ENCODE assay signal across 21 cellular contexts in the genomic region with DNA sequence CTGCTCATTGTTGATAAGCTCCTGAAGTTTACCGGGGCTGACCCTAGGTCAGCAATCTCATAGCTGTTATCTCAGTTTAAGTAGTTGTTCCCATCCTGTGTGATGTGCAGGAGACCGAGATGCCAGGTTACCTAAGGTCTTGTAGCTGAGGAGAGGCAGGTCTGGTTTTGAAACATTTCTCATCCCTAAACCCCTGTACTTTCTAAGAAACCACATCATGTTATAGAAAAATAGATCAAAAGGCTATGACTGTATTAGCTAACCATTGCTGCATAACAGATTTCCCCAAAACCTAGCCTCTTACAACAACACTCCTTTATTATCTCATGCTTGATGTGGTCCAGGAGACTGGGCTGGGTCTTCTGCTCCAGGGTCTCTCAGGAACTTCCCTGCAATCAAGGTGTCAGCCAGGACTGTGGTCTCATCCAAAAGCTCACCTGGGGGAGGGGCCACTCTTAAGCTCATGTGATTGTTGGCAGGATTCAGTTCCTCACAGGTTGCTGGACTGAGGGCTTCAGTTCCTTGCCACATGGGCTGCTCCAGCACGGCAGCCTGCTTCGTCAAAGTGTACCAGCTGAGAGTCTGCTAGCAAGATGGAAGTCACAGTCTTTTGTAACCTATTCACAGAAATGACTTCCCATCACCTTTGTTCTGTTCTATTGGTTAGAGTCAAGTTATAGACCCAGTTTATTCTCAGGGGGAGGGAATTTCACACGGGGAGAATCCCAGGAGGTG.
DNase-seq lines count a peak whose midpoint lies in the region; ATAC-seq and TF ChIP-seq lines count a peak whose summit lies in the region.
"Had no signal": no experiment of that assay in that cellular context is flagged by ENCODE, and none has a peak within 500 bp of the region (broad histone marks: within the 10 kb centered on the region; RNA-seq: fewer than 3 reads in every experiment).

No MANE protein-coding gene starts in this region.

- H3K79me2 ChIP-seq in Karpas-422 (ENCODE audit: low read length): no peaks in the 10 kb centered on the region

- TF ChIP-seq POLR2A in tibial nerve (IDR thresholded peaks at IDR 0.05): no peak

- peaks cover 9% of the 10 kb centered on the region for H3K36me3 Mint-ChIP-seq in activated naive CD4-positive, alpha-beta T cell treated with anti-CD3 and anti-CD28 coated beads, Interleukin-2, amount 50 U/mL, for 24 hours
- peaks cover 20% of the 10 kb centered on the region for H3K36me3 Mint-ChIP-seq in activated naive CD8-positive, alpha-beta T cell treated with anti-CD3 and anti-CD28 coated beads for 36 hours
- peaks cover 16% of the 10 kb centered on the region for H3K36me3 Mint-ChIP-seq in stimulated activated naive CD8-positive, alpha-beta T cell treated with anti-CD3 and anti-CD28 coated beads, Interleukin-15, Interleukin-2, amounts not matched to agents 100 ng/mL and 50 ng/mL, for 24 hours (ENCODE audit: low read depth)

- no peak overlapping the region for H2AFZ ChIP-seq in Karpas-422 (ENCODE audit: low read length)

- no peak overlapping the region for H3K9ac ChIP-seq in Karpas-422 (ENCODE audit: low read length)

- H3K4me3 ChIP-seq in Karpas-422 (ENCODE audit: low read length) (no peak overlapping the region), tibial nerve (no peak overlapping the region)
- H3K4me3 ChIP-seq: skin epidermis had no signal

- peaks cover 46% of the 10 kb centered on the region for H3K4me1 Mint-ChIP-seq in activated naive CD4-positive, alpha-beta T cell treated with anti-CD3 and anti-CD28 coated beads, Interleukin-2, amount 50 U/mL, for 24 hours
- peaks cover 43% of the 10 kb centered on the region for H3K4me1 Mint-ChIP-seq in activated naive CD8-positive, alpha-beta T cell treated with anti-CD3 and anti-CD28 coated beads for 36 hours
- H3K4me1 Mint-ChIP-seq in stimulated activated naive CD8-positive, alpha-beta T cell treated with anti-CD3 and anti-CD28 coated beads, Interleukin-15, Interleukin-2, amounts not matched to agents 100 ng/mL and 50 ng/mL, for 24 hours (ENCODE audit: low read depth): peaks cover 48% of the 10 kb centered on the region

- H3K27ac Mint-ChIP-seq in activated naive CD4-positive, alpha-beta T cell treated with anti-CD3 and anti-CD28 coated beads, Interleukin-2, amount 50 U/mL, for 24 hours: peak overlapping the region; percentile 84
- peak overlapping the region; percentile 85 for H3K27ac Mint-ChIP-seq in activated naive CD8-positive, alpha-beta T cell treated with anti-CD3 and anti-CD28 coated beads for 36 hours
- H3K27ac Mint-ChIP-seq in stimulated activated naive CD8-positive, alpha-beta T cell treated with anti-CD3 and anti-CD28 coated beads, Interleukin-15, Interleukin-2, amounts not matched to agents 100 ng/mL and 50 ng/mL, for 24 hours: peak overlapping the region; percentile 76
- H3K27ac Mint-ChIP-seq: dendritic cell treated with granulocyte-macrophage colony-stimulating factor and Interleukin-4, amounts not matched to agents 40 ng/mL and 50 ng/mL, for 4 days had no signal

- TF ChIP-seq EP300 in tibial nerve (IDR thresholded peaks at IDR 0.05): no peak

- H3K4me2 ChIP-seq in Karpas-422 (ENCODE audit: low read depth, low read length, poor library complexity, severe bottlenecking): no peak overlapping the region

- ATAC-seq in GM21619 (IDR thresholded peaks at IDR 0.05; ENCODE audit: unreplicated experiment): no peak

- DNase-seq in activated naive CD4-positive, alpha-beta T cell treated with Interleukin-2 at 50 U/mL for 16 hours: no peak
- peak; percentile 20 for DNase-seq in Karpas-422
- DNase-seq in activated naive CD8-positive, alpha-beta T cell treated with anti-CD3 and anti-CD28 coated beads for 36 hours: no peak
- DNase-seq in DMS153 (lab: John Stamatoyannopoulos, UW): no peak
- DNase-seq in tibial nerve (ENCODE audit: low spot score in 2 of 2): no peak
- DNase-seq: activated CD4-positive, alpha-beta T cell treated with anti-CD3 and anti-CD28 coated beads, Interleukin-2, amount 50 U/mL, for 4 hours; amygdala; DMS79 treated with DMSO at 0.1 percent for 48 hours; kidney glomerular epithelial cell; mammary epithelial cell; NCI-H1092 treated with DMSO at 0.1 percent for 48 hours; NCI-H2029; NCI-H2227 treated with DMSO at 0.1 percent for 48 hours; occipital lobe; OCI-M1; stimulated activated CD4-positive, alpha-beta T cell treated with anti-CD3 and anti-CD28 coated beads, Interleukin-1b, Interleukin-23, amount 100 ng/mL, for 48 hours had no signal

- peak overlapping the region; percentile 44 for H3K4me3 Mint-ChIP-seq in activated naive CD4-positive, alpha-beta T cell treated with anti-CD3 and anti-CD28 coated beads, Interleukin-2, amount 50 U/mL, for 24 hours
- H3K4me3 Mint-ChIP-seq in activated naive CD8-positive, alpha-beta T cell treated with anti-CD3 and anti-CD28 coated beads for 36 hours: peak overlapping the region; percentile 40
- peak overlapping the region; percentile 23 for H3K4me3 Mint-ChIP-seq in stimulated activated naive CD8-positive, alpha-beta T cell treated with anti-CD3 and anti-CD28 coated beads, Interleukin-15, Interleukin-2, amounts not matched to agents 100 ng/mL and 50 ng/mL, for 24 hours
- H3K4me3 Mint-ChIP-seq: dendritic cell treated with granulocyte-macrophage colony-stimulating factor and Interleukin-4, amounts not matched to agents 40 ng/mL and 50 ng/mL, for 4 days had no signal

- no peaks in the 10 kb centered on the region for H3K27me3 Mint-ChIP-seq in activated naive CD4-positive, alpha-beta T cell treated with anti-CD3 and anti-CD28 coated beads, Interleukin-2, amount 50 U/mL, for 24 hours
- no peaks in the 10 kb centered on the region for H3K27me3 Mint-ChIP-seq in activated naive CD8-positive, alpha-beta T cell treated with anti-CD3 and anti-CD28 coated beads for 36 hours
- H3K27me3 Mint-ChIP-seq in stimulated activated naive CD8-positive, alpha-beta T cell treated with anti-CD3 and anti-CD28 coated beads, Interleukin-15, Interleukin-2, amounts not matched to agents 100 ng/mL and 50 ng/mL, for 24 hours: no peaks in the 10 kb centered on the region
- H3K27me3 Mint-ChIP-seq: dendritic cell treated with granulocyte-macrophage colony-stimulating factor and Interleukin-4, amounts not matched to agents 40 ng/mL and 50 ng/mL, for 4 days had no signal

- 79 to 90% methylated on average over 5 of the region's 5 CpGs for WGBS in tibial nerve, 2 donors

- TF ChIP-seq CTCF in tibial nerve (IDR thresholded peaks at IDR 0.05): no peak

- H3K9me3 ChIP-seq in Karpas-422 (ENCODE audit: low read length): no peaks in the 10 kb centered on the region
- H3K9me3 ChIP-seq in tibial nerve: no peaks in the 10 kb centered on the region

- H3K27me3 ChIP-seq in Karpas-422 (ENCODE audit: low read length) (0 out of 2 replicates have a peak, but pooled peaks cover 2% of the 10 kb centered on the region), tibial nerve (no peaks in the 10 kb centered on the region)

- H3K36me3 ChIP-seq in Karpas-422 (ENCODE audit: insufficient read depth, low read length): no peaks in the 10 kb centered on the region
- peaks cover 0 to 15% (median 0%) of the 10 kb centered on the region in 3 donors for H3K36me3 ChIP-seq in tibial nerve

- no peaks in the 10 kb centered on the region for H3K9me3 Mint-ChIP-seq in activated naive CD4-positive, alpha-beta T cell treated with anti-CD3 and anti-CD28 coated beads, Interleukin-2, amount 50 U/mL, for 24 hours
- H3K9me3 Mint-ChIP-seq in activated naive CD8-positive, alpha-beta T cell treated with anti-CD3 and anti-CD28 coated beads for 36 hours: no peaks in the 10 kb centered on the region
- no peaks in the 10 kb centered on the region for H3K9me3 Mint-ChIP-seq in stimulated activated naive CD8-positive, alpha-beta T cell treated with anti-CD3 and anti-CD28 coated beads, Interleukin-15, Interleukin-2, amounts not matched to agents 100 ng/mL and 50 ng/mL, for 24 hours
- H3K9me3 Mint-ChIP-seq: dendritic cell treated with granulocyte-macrophage colony-stimulating factor and Interleukin-4, amounts not matched to agents 40 ng/mL and 50 ng/mL, for 4 days had no signal

- H3K4me1 ChIP-seq in Karpas-422 (ENCODE audit: low read length): peaks cover 6% of the 10 kb centered on the region; the same call in 1 of the 2 replicates
- H3K4me1 ChIP-seq in tibial nerve: peaks cover 0 to 24% (median 4%) of the 10 kb centered on the region in 4 donors

- H3K27ac ChIP-seq in Karpas-422 (ENCODE audit: low read length) (no peak overlapping the region), tibial nerve (no peak overlapping the region)
- H3K27ac ChIP-seq: skin epidermis had no signal

- H4K20me1 ChIP-seq in Karpas-422 (ENCODE audit: insufficient read depth, low read depth, low read length): no peaks in the 10 kb centered on the region

- H3K9me2 ChIP-seq in Karpas-422 (replicated peaks; ENCODE audit: insufficient read depth, low read length): no peaks in the 10 kb centered on the region
